In the genomic region with DNA sequence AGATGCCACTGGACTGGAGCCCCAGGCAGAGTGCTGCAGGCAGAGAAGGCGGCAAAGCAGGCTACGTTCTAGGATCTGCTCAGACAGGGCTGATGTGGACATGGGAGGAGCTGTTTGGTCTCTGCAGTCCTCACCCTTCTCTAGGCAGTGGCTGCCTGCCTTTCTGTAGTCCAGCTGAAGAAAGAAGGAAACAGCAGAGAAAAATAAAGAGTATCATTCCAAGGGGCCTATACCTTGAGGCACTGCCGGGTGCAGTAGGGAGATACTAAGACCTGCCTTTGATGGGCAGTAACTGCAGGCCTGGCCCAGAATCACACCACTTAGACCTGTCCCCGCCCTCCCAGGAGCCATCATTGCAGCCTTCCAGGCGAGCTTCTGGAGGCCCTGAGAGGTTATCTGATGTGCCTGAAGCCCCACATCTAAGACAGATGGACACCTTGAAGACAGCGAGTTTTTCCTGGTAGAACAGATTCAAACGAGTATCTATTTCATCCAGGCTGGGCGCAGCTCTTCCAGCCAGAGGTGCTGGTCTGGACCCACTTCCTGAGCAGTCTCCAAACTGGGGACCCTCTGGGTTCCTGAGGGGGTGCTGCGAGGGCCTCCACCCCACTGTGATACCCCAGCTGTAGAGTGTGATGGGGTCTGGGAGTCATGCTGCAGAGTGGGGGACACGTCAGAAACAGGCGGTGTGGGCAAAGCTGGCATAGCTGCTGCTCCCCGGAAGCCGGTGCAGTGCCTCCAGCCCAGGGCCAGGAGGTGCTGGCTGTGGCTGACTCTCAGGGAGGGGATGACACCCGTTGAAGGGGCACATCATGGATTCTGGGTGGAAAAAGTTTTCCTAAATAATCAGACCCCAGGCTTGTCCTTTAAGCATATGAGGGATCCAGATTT, we compare ENCODE assay signal across 12 cellular contexts.
"Had no signal": no experiment of that assay in that cellular context is flagged by ENCODE, and none has a peak within 500 bp of the region (broad histone marks: within the 10 kb centered on the region; RNA-seq: fewer than 3 reads in every experiment).

No MANE protein-coding gene starts in this region.

- H3K27ac Mint-ChIP-seq: effector memory CD8-positive, alpha-beta T cell; naive B cell; T-helper 17 cell had no signal

- DNase-seq: activated CD4-positive, alpha-beta T cell treated with anti-CD3 and anti-CD28 coated beads, Interleukin-2, amount 50 U/mL, for 4 hours; activated gamma-delta T cell treated with Interleukin-2 at 50 U/mL for 16 hours; central memory CD4-positive, alpha-beta T cell; cortex of kidney; effector memory CD8-positive, alpha-beta T cell; erythroblast; naive B cell; SIG-M5; stimulated activated CD4-positive, alpha-beta T cell treated with anti-CD3 and anti-CD28 coated beads, Interleukin-4, amount 100 ng/mL, for 1 hour; stimulated activated CD8-positive, alpha-beta memory T cell treated with anti-CD3 and anti-CD28 coated beads, Interleukin-4, amount 100 ng/mL, for 48 hours; stimulated activated naive CD8-positive, alpha-beta T cell treated with anti-CD3 and anti-CD28 coated beads, Interleukin-15, Interleukin-2, amounts not matched to agents 100 U/mL and 50 U/mL, for 24 hours had no signal

- H3K4me3 Mint-ChIP-seq: effector memory CD8-positive, alpha-beta T cell; T-helper 17 cell had no signal
